11 cellular contexts compared by ENCODE assay signal in the genomic region with DNA sequence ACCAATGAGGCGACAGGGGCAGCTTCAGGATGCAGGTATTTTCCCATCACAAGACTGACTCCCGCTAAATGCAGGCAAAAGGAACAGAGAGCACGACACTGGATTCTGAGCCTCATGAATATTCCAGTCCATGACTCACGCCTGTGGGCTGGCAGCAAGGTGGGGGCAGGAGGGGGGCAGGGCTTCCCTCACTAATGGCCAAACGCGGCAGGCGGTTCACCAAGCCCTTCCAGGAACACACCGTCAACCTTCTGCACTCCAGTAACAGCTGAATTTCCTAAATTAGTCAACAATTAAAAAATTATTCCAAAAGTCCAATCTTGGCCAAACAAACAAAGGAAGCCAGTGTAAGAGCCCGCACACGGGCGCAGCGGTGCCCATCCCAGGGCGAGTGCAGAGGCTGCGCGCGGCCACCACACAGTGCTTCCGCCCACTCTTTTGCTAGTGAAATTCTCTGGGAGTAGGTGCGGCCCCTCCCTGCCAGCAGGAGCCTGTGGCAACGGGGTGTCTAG. TPM values are rescaled to one million over a fixed set of nuclear protein-coding genes. Genes with fewer than 3 reads are reported as not detected.
DNase-seq lines count a peak whose midpoint lies in the region; TF ChIP-seq lines count a peak whose summit lies in the region.
"Had no signal": no experiment of that assay in that cellular context is flagged by ENCODE, and none has a peak within 500 bp of the region (broad histone marks: within the 10 kb centered on the region; RNA-seq: fewer than 3 reads in every experiment).

No MANE protein-coding gene starts in this region.

- no peak overlapping the region for H3K27ac Mint-ChIP-seq in CD14-positive monocyte
- H3K27ac Mint-ChIP-seq: activated naive CD8-positive, alpha-beta T cell treated with anti-CD3 and anti-CD28 coated beads for 36 hours; CD4-positive, alpha-beta memory T cell had no signal

- CTCF ChIA-PET in PC-9 (lab: Charles Lee): no interaction called here

- TF ChIP-seq CTCF in PC-9 (conservative IDR thresholded peaks at IDR 0.05) (no peak), CD14-positive monocyte (IDR thresholded peaks at IDR 0.05) (no peak)

- H3K36me3 Mint-ChIP-seq in CD14-positive monocyte: no peaks in the 10 kb centered on the region
- H3K36me3 Mint-ChIP-seq: activated naive CD8-positive, alpha-beta T cell treated with anti-CD3 and anti-CD28 coated beads for 36 hours had no signal

- H3K9me3 ChIP-seq in HUES64 (ENCODE audit: insufficient read depth, low read depth, low read length) (no peaks in the 10 kb centered on the region), PC-9 (ENCODE audit: insufficient read depth, low read depth) (no peaks in the 10 kb centered on the region)

- H3K9me3 Mint-ChIP-seq in CD14-positive monocyte: no peaks in the 10 kb centered on the region
- H3K9me3 Mint-ChIP-seq: activated naive CD8-positive, alpha-beta T cell treated with anti-CD3 and anti-CD28 coated beads for 36 hours; CD4-positive, alpha-beta memory T cell had no signal

- H3K27ac ChIP-seq in HUES64 (ENCODE audit: low read depth, low read length) (0 out of 2 replicates have a peak overlapping the region, but pooled peaks have one; percentile 46), PC-9 (no peak overlapping the region)

- POLR2A ChIA-PET in PC-9 (lab: Charles Lee; ENCODE audit: unreplicated experiment): no interaction called here

- intact Hi-C loops in PC-9 (cut with micrococcal nuclease; ENCODE audit: unreplicated experiment): no loop called here
- intact Hi-C loops in CD14-positive monocyte (cut with micrococcal nuclease): no loop called here

- H3K36me3 ChIP-seq in HUES64 (ENCODE audit: insufficient read depth, low read length) (no peaks in the 10 kb centered on the region; the same call in 1 of the 2 replicates), PC-9 (ENCODE audit: low read depth) (no peaks in the 10 kb centered on the region)

- in situ Hi-C loops in ACHN (cut with HindIII; ENCODE audit: low pct_ligation_motif_present, low pct_unique_long_range_greater_than_20kb, low sequenced_read_pairs): no loop called here

- no peaks in the 10 kb centered on the region for H3K4me1 Mint-ChIP-seq in CD14-positive monocyte
- H3K4me1 Mint-ChIP-seq: activated naive CD8-positive, alpha-beta T cell treated with anti-CD3 and anti-CD28 coated beads for 36 hours; CD4-positive, alpha-beta memory T cell had no signal

- no TSS peak for BruUV-seq in PC-9 (replicated peaks; lab: Mats Ljungman, UMichigan)

- 59% methylated on average over 19 of the region's 19 CpGs for WGBS in HUES64

- H4K20me1 ChIP-seq in PC-9 (ENCODE audit: insufficient read depth): no peaks in the 10 kb centered on the region

- no peaks in the 10 kb centered on the region for H3K9me2 ChIP-seq in PC-9 (ENCODE audit: insufficient read depth)

- H3K9ac ChIP-seq in HUES64 (ENCODE audit: low read depth, low read length): no peak overlapping the region

- no peaks in the 10 kb centered on the region for H3K79me2 ChIP-seq in PC-9 (ENCODE audit: low read depth)

- peak; percentile 62 for DNase-seq in ACHN
- DNase-seq in cerebellum (ENCODE audit: low spot score): peak; percentile 65
- peak; percentile 21 to 44 for DNase-seq in lung microvascular endothelial cell (ENCODE audit: low read depth in 2 of 2)
- DNase-seq in stimulated activated CD8-positive, alpha-beta memory T cell treated with anti-CD3 and anti-CD28 coated beads, Interleukin-4, amount 100 ng/mL, for 48 hours: no peak
- DNase-seq in activated naive CD4-positive, alpha-beta T cell treated with Interleukin-2 at 50 U/mL for 16 hours: no peak
- DNase-seq in PC-9: no peak
- DNase-seq in CD14-positive monocyte (ENCODE audit: low spot score): no peak
- DNase-seq: activated naive CD8-positive, alpha-beta T cell treated with anti-CD3 and anti-CD28 coated beads for 36 hours; CD4-positive, alpha-beta memory T cell; NCI-H2029 had no signal

- H3K4me1 ChIP-seq in HUES64 (ENCODE audit: insufficient read depth, low read length): peaks cover 25% of the 10 kb centered on the region
- H3K4me1 ChIP-seq in PC-9 (replicated peaks; ENCODE audit: insufficient read depth): no peaks in the 10 kb centered on the region

- no peaks in the 10 kb centered on the region for H3F3A ChIP-seq in PC-9 (ENCODE audit: insufficient read depth, low read depth)

- no peak overlapping the region for H2AFZ ChIP-seq in PC-9

- H3K4me2 ChIP-seq in PC-9: no peak overlapping the region

- H3K4me3 ChIP-seq in HUES64 (ENCODE audit: low read length) (no peak overlapping the region), PC-9 (no peak overlapping the region)

- no peaks in the 10 kb centered on the region for H3K27me3 Mint-ChIP-seq in CD14-positive monocyte (ENCODE audit: low read depth in 3 of 3)
- H3K27me3 Mint-ChIP-seq: activated naive CD8-positive, alpha-beta T cell treated with anti-CD3 and anti-CD28 coated beads for 36 hours; CD4-positive, alpha-beta memory T cell had no signal

- H3K4me3 Mint-ChIP-seq in CD14-positive monocyte: no peak overlapping the region
- H3K4me3 Mint-ChIP-seq: activated naive CD8-positive, alpha-beta T cell treated with anti-CD3 and anti-CD28 coated beads for 36 hours; CD4-positive, alpha-beta memory T cell had no signal

- H3K27me3 ChIP-seq in HUES64 (ENCODE audit: insufficient read depth, low read length) (no peaks in the 10 kb centered on the region), PC-9 (ENCODE audit: insufficient read depth, low read depth) (no peaks in the 10 kb centered on the region)

RNA-seq across cellular contexts. Expression of a gene that starts 12.5 kb away (rescaled TPM):
- polyA plus RNA-seq in HUES64 (2013, experiment 1 of 2): 7.9 TPM
- polyA plus RNA-seq in HUES64 (2013, experiment 2 of 2): 14.0 TPM
- 9.9 TPM for total RNA-seq in cerebellum
- 1.7 and 3.0 TPM in 2 replicates for total RNA-seq in lung microvascular endothelial cell
- 7.9 and 8.0 TPM in 2 replicates for total RNA-seq in PC-9 (2021)
- under 1 TPM in 1 of 2 donors, not detected in 1; 0.04 TPM for polyA plus RNA-seq in CD14-positive monocyte
- polyA plus RNA-seq: CD4-positive, alpha-beta memory T cell had no signal

RNA-seq across cellular contexts. Expression of a gene that starts 29.5 kb away (rescaled TPM):
- polyA plus RNA-seq in HUES64 (2013, experiment 1 of 2): 40.9 TPM
- 47.5 TPM for polyA plus RNA-seq in HUES64 (2013, experiment 2 of 2)
- total RNA-seq in cerebellum (not detected), lung microvascular endothelial cell (not detected in 2 replicates), PC-9 (2021) (not detected in 2 replicates)
- not detected for polyA plus RNA-seq in CD14-positive monocyte
- total RNA-seq: activated naive CD8-positive, alpha-beta T cell treated with anti-CD3 and anti-CD28 coated beads for 36 hours; CD4-positive, alpha-beta memory T cell had no signal
- polyA plus RNA-seq: CD4-positive, alpha-beta memory T cell had no signal

RNA-seq across cellular contexts. Expression of a gene that starts 37.7 kb away (rescaled TPM):
- 95.1 TPM for polyA plus RNA-seq in HUES64 (2013, experiment 1 of 2)
- 86.5 TPM for polyA plus RNA-seq in HUES64 (2013, experiment 2 of 2)
- 18.5 TPM for total RNA-seq in cerebellum
- 51.6 and 72.6 TPM in 2 replicates for total RNA-seq in lung microvascular endothelial cell
- total RNA-seq in PC-9 (2021): 43.9 and 44.3 TPM in 2 replicates
- polyA plus RNA-seq in CD14-positive monocyte: 10 to 100 TPM; 17.0 to 17.3 TPM

Comparison
In these comparisons a context has a peak if more than half of its experiments do, and no peak if none do; other contexts are left out.
1. DNase-seq: peak in ACHN (single experiment), cerebellum (single experiment) and lung microvascular endothelial cell (2 of 2); none in stimulated activated CD8-positive, alpha-beta memory T cell treated with anti-CD3 and anti-CD28 coated beads, Interleukin-4, amount 100 ng/mL, for 48 hours (single experiment), activated naive CD4-positive, alpha-beta T cell treated with Interleukin-2 at 50 U/mL for 16 hours (single experiment), PC-9 (0 of 2) and CD14-positive monocyte (single experiment).